Comparison of ENCODE assay signal across 12 cellular contexts in the genomic region with DNA sequence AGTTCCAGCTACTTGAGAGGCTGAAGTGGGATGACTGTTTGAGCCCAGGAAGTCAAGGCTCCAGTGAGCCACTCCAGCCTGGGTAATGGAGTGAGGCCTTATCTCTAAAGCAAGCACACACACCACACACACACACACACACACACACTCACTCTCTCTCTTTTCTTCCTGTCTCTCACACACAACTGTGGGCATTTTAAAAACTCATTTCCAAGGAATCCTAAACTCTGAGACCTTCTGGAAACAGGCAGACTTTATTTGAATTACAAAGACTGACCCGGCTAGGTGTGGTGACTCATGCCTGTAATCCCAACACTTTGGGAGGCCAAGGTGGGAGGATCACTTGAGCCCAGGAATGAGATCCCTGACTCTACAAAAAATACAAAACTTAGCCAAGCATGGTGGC. TPM values are rescaled to one million over a fixed set of nuclear protein-coding genes. Genes with fewer than 3 reads are reported as not detected.
DNase-seq lines count a peak whose midpoint lies in the region; ATAC-seq and TF ChIP-seq lines count a peak whose summit lies in the region.
"Had no signal": no experiment of that assay in that cellular context is flagged by ENCODE, and none has a peak within 500 bp of the region (broad histone marks: within the 10 kb centered on the region; RNA-seq: fewer than 3 reads in every experiment).

No MANE protein-coding gene starts in this region.

- H3K27ac ChIP-seq in brain microvascular endothelial cell, result no peak overlapping the region

- no peaks in the 10 kb centered on the region for H3K36me3 ChIP-seq in brain microvascular endothelial cell (replicated peaks)

- TF ChIP-seq CTCF in brain microvascular endothelial cell (IDR thresholded peaks at IDR 0.05; ENCODE audit: low read depth, low read length, missing control alignments), result no peak

- ATAC-seq in left colon, result peak; percentile 25
- no peak for ATAC-seq in GM21619 (IDR thresholded peaks at IDR 0.05; ENCODE audit: unreplicated experiment)
- no peak for ATAC-seq in HG02623 (IDR thresholded peaks at IDR 0.05; ENCODE audit: unreplicated experiment)
- ATAC-seq: stimulated activated naive B cell treated with anti-CD40 and anti-IgM and Interleukin-4, amounts not matched to agents 10 μg/mL and 1 μg/mL and 100 μg/mL, for 72 hours had no signal

- H3K27me3 ChIP-seq in brain microvascular endothelial cell (replicated peaks), result no peaks in the 10 kb centered on the region

- intact Hi-C loops in left colon (cut with DNase I, micrococcal nuclease), result no loop called here

- in situ Hi-C loops in Caki2 (cut with HindIII; ENCODE audit: low pct_unique_long_range_greater_than_20kb, low sequenced_read_pairs), result no loop called here
- in situ Hi-C loops in brain microvascular endothelial cell (cut with HindIII; ENCODE audit: low pct_ligation_motif_present, low sequenced_read_pairs), result no loop called here

- no peak overlapping the region for H3K4me3 ChIP-seq in brain microvascular endothelial cell (ENCODE audit: low read depth, low read length)

- DNase-seq in Caki2 (ENCODE audit: low read depth) (peak; percentile 74), HK-2 (ENCODE audit: unreplicated experiment) (peak; percentile 54), brain microvascular endothelial cell (peak; percentile 51), left colon (no peak), NCI-H146 treated with DMSO at 0.1 percent for 48 hours (lab: John Stamatoyannopoulos, UW; ENCODE audit: unreplicated experiment) (no peak), GDM1 (lab: John Stamatoyannopoulos, UW) (no peak)
- DNase-seq: activated CD4-positive, alpha-beta T cell treated with anti-CD3 and anti-CD28 coated beads, Interleukin-2, amount 50 U/mL, for 1 hour; NCI-H2171; stimulated activated CD4-positive, alpha-beta T cell treated with anti-CD3 and anti-CD28 coated beads, Interleukin-2, amount 100 ng/mL, for 24 hours; stimulated activated naive B cell treated with anti-CD40 and anti-IgM and Interleukin-4, amounts not matched to agents 10 μg/mL and 1 μg/mL and 100 μg/mL, for 72 hours had no signal

RNA-seq across cellular contexts. Expression of a gene that starts 21.3 kb away (rescaled TPM):
- 3.5 and 6.6 TPM in 2 replicates for total RNA-seq in Caki2 (2014; rRNA removed; shearing (Covaris generic); ENCODE audit: low replicate concordance)
- 1 to 10 TPM; 8.1 to 8.6 TPM for total RNA-seq in left colon

Comparison
In these comparisons a context has a peak if more than half of its experiments do, and no peak if none do; other contexts are left out.
1. DNase-seq: peak in Caki2 (single experiment), HK-2 (single experiment) and brain microvascular endothelial cell (single experiment); none in left colon (0 of 2), NCI-H146 treated with DMSO at 0.1 percent for 48 hours (single experiment) and GDM1 (single experiment).